Comparison of ENCODE assay signal across 23 cellular contexts in the genomic region with DNA sequence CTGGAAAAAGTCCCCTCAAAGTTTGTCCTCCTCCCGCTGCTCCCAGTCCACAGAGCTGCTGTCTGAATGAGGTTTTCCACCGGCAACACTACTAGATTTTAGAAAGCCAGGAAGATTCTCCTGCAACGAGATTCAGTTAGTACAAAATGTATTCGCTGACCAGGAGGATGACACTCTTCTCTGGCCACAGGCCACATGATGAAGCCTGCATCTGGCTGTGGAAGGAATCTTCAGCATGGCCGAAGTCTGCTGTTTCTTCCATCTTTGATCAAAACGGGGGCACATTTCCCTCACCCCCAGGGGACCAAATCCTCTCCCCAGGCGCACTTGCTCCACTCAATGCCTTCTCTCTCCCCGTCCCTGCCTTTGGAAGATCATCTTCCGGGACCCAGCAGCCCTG.
"Had no signal": no experiment of that assay in that cellular context is flagged by ENCODE, and none has a peak within 500 bp of the region (broad histone marks: within the 10 kb centered on the region; RNA-seq: fewer than 3 reads in every experiment).

No MANE protein-coding gene starts in this region.

- DNase-seq: head of caudate nucleus; immature natural killer cell; kidney; left ventricle myocardium inferior; naive B cell; natural killer cell; nephron progenitor cell; ovary; right lobe of liver; spleen; stimulated activated CD4-positive, alpha-beta T cell treated with anti-CD3 and anti-CD28 coated beads, Interleukin-4, amount 100 ng/mL, for 24 hours; stimulated activated naive CD4-positive, alpha-beta T cell; trophoblast cell; upper lobe of right lung had no signal

- H3K27ac Mint-ChIP-seq: immature natural killer cell; memory B cell; mesothelial cell of epicardium; natural killer cell; nephron progenitor cell; progenitor cell of endocrine pancreas; stimulated activated effector memory CD8-positive, alpha-beta T cell treated with anti-CD3 and anti-CD28 coated beads, Interleukin-12 subunit alpha, Interleukin-12 subunit beta, amount 100 ng/mL, for 72 hours; stimulated activated naive CD8-positive, alpha-beta T cell treated with anti-CD3 and anti-CD28 coated beads, Interleukin-15, Interleukin-2, amounts not matched to agents 100 ng/mL and 50 ng/mL, for 24 hours had no signal

- H3K9me3 Mint-ChIP-seq: natural killer cell; stimulated activated effector memory CD8-positive, alpha-beta T cell treated with anti-CD3 and anti-CD28 coated beads, Interleukin-12 subunit alpha, Interleukin-12 subunit beta, amount 100 ng/mL, for 72 hours had no signal

- H3K9me3 ChIP-seq: ovary, right lobe of liver, upper lobe of right lung had no signal

- H3K4me3 ChIP-seq: left ventricle myocardium inferior, ovary, right atrium auricular region, right lobe of liver, skin epidermis, spleen, upper lobe of right lung had no signal

- ATAC-seq: natural killer cell; stimulated activated effector memory CD8-positive, alpha-beta T cell treated with anti-CD3 and anti-CD28 coated beads, Interleukin-12 subunit alpha, Interleukin-12 subunit beta, amount 100 ng/mL, for 72 hours; upper lobe of right lung had no signal

- H3K4me1 ChIP-seq: left ventricle myocardium inferior, right atrium auricular region, right lobe of liver, spleen, upper lobe of right lung had no signal

- H3K36me3 ChIP-seq: left ventricle myocardium inferior, ovary, right atrium auricular region, right lobe of liver, spleen, upper lobe of right lung had no signal

- H3K4me3 Mint-ChIP-seq: immature natural killer cell; memory B cell; mesothelial cell of epicardium; naive B cell; natural killer cell; nephron progenitor cell; stimulated activated effector memory CD8-positive, alpha-beta T cell treated with anti-CD3 and anti-CD28 coated beads, Interleukin-12 subunit alpha, Interleukin-12 subunit beta, amount 100 ng/mL, for 72 hours; stimulated activated naive CD8-positive, alpha-beta T cell treated with anti-CD3 and anti-CD28 coated beads, Interleukin-15, Interleukin-2, amounts not matched to agents 100 ng/mL and 50 ng/mL, for 24 hours had no signal

- H3K36me3 Mint-ChIP-seq: immature natural killer cell; mesothelial cell of epicardium; naive B cell; natural killer cell; stimulated activated effector memory CD8-positive, alpha-beta T cell treated with anti-CD3 and anti-CD28 coated beads, Interleukin-12 subunit alpha, Interleukin-12 subunit beta, amount 100 ng/mL, for 72 hours had no signal

- H3K27me3 ChIP-seq: ovary, right atrium auricular region, right lobe of liver had no signal

- H3K4me1 Mint-ChIP-seq: immature natural killer cell; memory B cell; mesothelial cell of epicardium; naive B cell; natural killer cell; stimulated activated effector memory CD8-positive, alpha-beta T cell treated with anti-CD3 and anti-CD28 coated beads, Interleukin-12 subunit alpha, Interleukin-12 subunit beta, amount 100 ng/mL, for 72 hours had no signal

- FAIRE-seq: islet of Langerhans, kidney, urothelium cell line had no signal

- H3K27ac ChIP-seq: left ventricle myocardium inferior, ovary, right atrium auricular region, right lobe of liver, skin epidermis, spleen, upper lobe of right lung had no signal
